ENCODE assay signal across 9 cellular contexts in genomic region chrX:154459843-154460242, GRCh38. TPM values are rescaled to one million over a fixed set of nuclear protein-coding genes. Genes with fewer than 3 reads are reported as not detected.
DNase-seq lines count a peak whose midpoint lies in the region; ATAC-seq and TF ChIP-seq lines count a peak whose summit lies in the region.
"Had no signal": no experiment of that assay in that cellular context is flagged by ENCODE, and none has a peak within 500 bp of the region (broad histone marks: within the 10 kb centered on the region; RNA-seq: fewer than 3 reads in every experiment).

No MANE protein-coding gene starts in this region.

- no peaks in the 10 kb centered on the region for H3K36me3 ChIP-seq in hepatocyte (replicated peaks; ENCODE audit: insufficient read depth, low read depth)
- H3K36me3 ChIP-seq in suprapubic skin, result peaks cover 28% of the 10 kb centered on the region

- H3K27me3 Mint-ChIP-seq in activated T-cell treated with anti-CD3 and anti-CD28 coated beads, Interleukin-2, amount 50 U/mL, for 24 hours, result no peaks in the 10 kb centered on the region
- no peaks in the 10 kb centered on the region for H3K27me3 Mint-ChIP-seq in activated T-helper 1 cell treated with anti-CD3 and anti-CD28 coated beads, Interleukin-12 subunit alpha, Interleukin-12 subunit beta, Interleukin-2, Interleukin-4 antibody, amounts not matched to agents 30 ng/mL and 10 ng/mL and 1 ng/mL, durations not matched to agents 14 hours and 24 hours and 36 hours (ENCODE audit: insufficient read depth)

- TF ChIP-seq EP300 in suprapubic skin (IDR thresholded peaks at IDR 0.05), result no peak

- no peak for DNase-seq in activated T-cell treated with anti-CD3 and anti-CD28 coated beads, Interleukin-2, amount 50 U/mL, for 24 hours
- no peak for DNase-seq in activated T-cell treated with anti-CD3 and anti-CD28 coated beads, Interleukin-2, amount 50 U/mL, for 1 hour
- no peak for DNase-seq in activated T-helper 1 cell treated with anti-CD3 and anti-CD28 coated beads, Interleukin-12 subunit alpha, Interleukin-12 subunit beta, Interleukin-2, Interleukin-4 antibody, amounts not matched to agents 30 ng/mL and 10 ng/mL and 1 ng/mL, durations not matched to agents 14 hours and 24 hours and 36 hours (ENCODE audit: low spot score)
- DNase-seq in hepatocyte (ENCODE audit: low spot score) (no peak), suprapubic skin (ENCODE audit: low spot score in 2 of 2) (no peak), omental fat pad (ENCODE audit: low spot score) (no peak), GM13977 (ENCODE audit: low spot score) (no peak), OCI-M2 (lab: John Stamatoyannopoulos, UW; ENCODE audit: unreplicated experiment) (no peak)

- peaks cover 25% of the 10 kb centered on the region for H3K36me3 Mint-ChIP-seq in activated T-cell treated with anti-CD3 and anti-CD28 coated beads, Interleukin-2, amount 50 U/mL, for 24 hours (ENCODE audit: low read depth)
- H3K36me3 Mint-ChIP-seq in activated T-helper 1 cell treated with anti-CD3 and anti-CD28 coated beads, Interleukin-12 subunit alpha, Interleukin-12 subunit beta, Interleukin-2, Interleukin-4 antibody, amounts not matched to agents 30 ng/mL and 10 ng/mL and 1 ng/mL, durations not matched to agents 14 hours and 24 hours and 36 hours (ENCODE audit: low read depth), result peaks cover 2% of the 10 kb centered on the region

- H3K9me3 ChIP-seq in hepatocyte (ENCODE audit: low read depth), result no peaks in the 10 kb centered on the region
- no peaks in the 10 kb centered on the region for H3K9me3 ChIP-seq in suprapubic skin
- H3K9me3 ChIP-seq: heart left ventricle had no signal

- H3K9me3 Mint-ChIP-seq in activated T-cell treated with anti-CD3 and anti-CD28 coated beads, Interleukin-2, amount 50 U/mL, for 24 hours, result no peaks in the 10 kb centered on the region
- no peaks in the 10 kb centered on the region for H3K9me3 Mint-ChIP-seq in activated T-helper 1 cell treated with anti-CD3 and anti-CD28 coated beads, Interleukin-12 subunit alpha, Interleukin-12 subunit beta, Interleukin-2, Interleukin-4 antibody, amounts not matched to agents 30 ng/mL and 10 ng/mL and 1 ng/mL, durations not matched to agents 14 hours and 24 hours and 36 hours

- peaks cover 16% of the 10 kb centered on the region for H3K4me1 Mint-ChIP-seq in activated T-cell treated with anti-CD3 and anti-CD28 coated beads, Interleukin-2, amount 50 U/mL, for 24 hours (ENCODE audit: low read depth)
- H3K4me1 Mint-ChIP-seq in activated T-helper 1 cell treated with anti-CD3 and anti-CD28 coated beads, Interleukin-12 subunit alpha, Interleukin-12 subunit beta, Interleukin-2, Interleukin-4 antibody, amounts not matched to agents 30 ng/mL and 10 ng/mL and 1 ng/mL, durations not matched to agents 14 hours and 24 hours and 36 hours (ENCODE audit: low read depth), result peaks cover 5% of the 10 kb centered on the region

- no peak for TF ChIP-seq POLR2A in suprapubic skin (IDR thresholded peaks at IDR 0.05)

- TF ChIP-seq CTCF in hepatocyte (IDR thresholded peaks at IDR 0.05; ENCODE audit: poor library complexity) (no peak), suprapubic skin (IDR thresholded peaks at IDR 0.05) (no peak), omental fat pad (IDR thresholded peaks at IDR 0.05) (no peak), GM13977 (IDR thresholded peaks at IDR 0.05; ENCODE audit: extremely low read depth, insufficient read depth, missing control alignments) (no peak)

- peak overlapping the region; percentile 82 for H3K4me3 Mint-ChIP-seq in activated T-cell treated with anti-CD3 and anti-CD28 coated beads, Interleukin-2, amount 50 U/mL, for 24 hours
- peak overlapping the region; percentile 83 for H3K4me3 Mint-ChIP-seq in activated T-helper 1 cell treated with anti-CD3 and anti-CD28 coated beads, Interleukin-12 subunit alpha, Interleukin-12 subunit beta, Interleukin-2, Interleukin-4 antibody, amounts not matched to agents 30 ng/mL and 10 ng/mL and 1 ng/mL, durations not matched to agents 14 hours and 24 hours and 36 hours

- H3K4me1 ChIP-seq in hepatocyte (ENCODE audit: insufficient read depth) (no peaks in the 10 kb centered on the region), suprapubic skin (peaks cover 20% of the 10 kb centered on the region)

- no peak overlapping the region for H2AFZ ChIP-seq in hepatocyte

- H3K27ac Mint-ChIP-seq in activated T-cell treated with anti-CD3 and anti-CD28 coated beads, Interleukin-2, amount 50 U/mL, for 24 hours, result peak overlapping the region; percentile 29
- H3K27ac Mint-ChIP-seq in activated T-helper 1 cell treated with anti-CD3 and anti-CD28 coated beads, Interleukin-12 subunit alpha, Interleukin-12 subunit beta, Interleukin-2, Interleukin-4 antibody, amounts not matched to agents 30 ng/mL and 10 ng/mL and 1 ng/mL, durations not matched to agents 14 hours and 24 hours and 36 hours, result no peak overlapping the region

- peak overlapping the region; percentile 83 for H3K4me2 ChIP-seq in hepatocyte

- H3K27ac ChIP-seq in hepatocyte, result no peak overlapping the region
- H3K27ac ChIP-seq in suprapubic skin, result no peak overlapping the region

- intact Hi-C loops in activated T-helper 1 cell treated with anti-CD3 and anti-CD28 coated beads, Interleukin-12 subunit alpha, Interleukin-12 subunit beta, Interleukin-2, Interleukin-4 antibody, amounts not matched to agents 30 ng/mL and 10 ng/mL and 1 ng/mL, durations not matched to agents 14 hours and 24 hours and 36 hours (cut with micrococcal nuclease), result no loop called here

- no peaks in the 10 kb centered on the region for H3K9me2 ChIP-seq in hepatocyte (replicated peaks; ENCODE audit: insufficient read depth)

- 67% methylated on average over 14 of the region's 14 CpGs for WGBS in hepatocyte (ENCODE audit: low lambda C conversion rate, missing lambda C conversion rate)
- WGBS in suprapubic skin, result 59% methylated on average over 8 of the region's 14 CpGs

- H3K27me3 ChIP-seq in hepatocyte (no peaks in the 10 kb centered on the region), suprapubic skin (no peaks in the 10 kb centered on the region)
- H3K27me3 ChIP-seq: heart left ventricle had no signal

- no peak for ATAC-seq in omental fat pad (ENCODE audit: low FRiP score)

- H3K4me3 ChIP-seq in hepatocyte (no peak overlapping the region), suprapubic skin (peak overlapping the region; percentile 62)

- in situ Hi-C loops in GM13977 (cut with MboI; ENCODE audit: low pct_unique_long_range_greater_than_20kb, low sequenced_read_pairs, unreplicated experiment), result no loop called here

- H4K20me1 ChIP-seq in hepatocyte (ENCODE audit: insufficient read depth, poor library complexity, severe bottlenecking), result no peaks in the 10 kb centered on the region

- H3K79me2 ChIP-seq in hepatocyte, result peaks cover 23% of the 10 kb centered on the region

RNA-seq across cellular contexts. Expression of gene PLXNA3, which starts 1.8 kb away (rescaled TPM):
- 45.4 and 61.1 TPM in 2 replicates for total RNA-seq in activated T-helper 1 cell treated with anti-CD3 and anti-CD28 coated beads, Interleukin-12 subunit alpha, Interleukin-12 subunit beta, Interleukin-2, Interleukin-4 antibody, amounts not matched to agents 30 ng/mL and 10 ng/mL and 1 ng/mL, durations not matched to agents 14 hours and 24 hours and 36 hours
- total RNA-seq in hepatocyte (10.6 and 14.1 TPM in 2 replicates), suprapubic skin (10 to 100 TPM; 12.0 to 52.0 (median 29.6) TPM), omental fat pad (10 to 100 TPM in 2 of 4 donors, 1 to 10 TPM in 2; 9.7 to 16.9 (median 11.3) TPM)
- polyA plus RNA-seq in hepatocyte, result 23.2 and 28.7 TPM in 2 replicates

RNA-seq across cellular contexts. Expression of gene FAM50A, which starts 15.9 kb away (rescaled TPM):
- total RNA-seq in activated T-helper 1 cell treated with anti-CD3 and anti-CD28 coated beads, Interleukin-12 subunit alpha, Interleukin-12 subunit beta, Interleukin-2, Interleukin-4 antibody, amounts not matched to agents 30 ng/mL and 10 ng/mL and 1 ng/mL, durations not matched to agents 14 hours and 24 hours and 36 hours, result 84.9 and 95.4 TPM in 2 replicates
- 52.1 and 65.9 TPM in 2 replicates for total RNA-seq in hepatocyte
- 147 and 178 TPM in 2 replicates for polyA plus RNA-seq in hepatocyte
- total RNA-seq in suprapubic skin, result 10 to 100 TPM; 16.2 to 31.5 (median 23.3) TPM
- 10 to 100 TPM; 49.2 to 83.2 (median 74.9) TPM for total RNA-seq in omental fat pad

RNA-seq across cellular contexts. Expression of gene LAGE3, which starts 19.2 kb away (rescaled TPM):
- 60.3 and 63.2 TPM in 2 replicates for total RNA-seq in activated T-helper 1 cell treated with anti-CD3 and anti-CD28 coated beads, Interleukin-12 subunit alpha, Interleukin-12 subunit beta, Interleukin-2, Interleukin-4 antibody, amounts not matched to agents 30 ng/mL and 10 ng/mL and 1 ng/mL, durations not matched to agents 14 hours and 24 hours and 36 hours
- total RNA-seq in hepatocyte (32.2 and 40.0 TPM in 2 replicates), suprapubic skin (10 to 100 TPM in 3 of 4 donors, 1 to 10 TPM in 1; 8.0 to 44.4 (median 28.6) TPM), omental fat pad (10 to 100 TPM; 12.0 to 26.6 (median 19.7) TPM)
- polyA plus RNA-seq in hepatocyte, result 49.4 and 50.8 TPM in 2 replicates

RNA-seq across cellular contexts. Expression of gene GDI1, which starts 22.9 kb away (rescaled TPM):
- total RNA-seq in activated T-helper 1 cell treated with anti-CD3 and anti-CD28 coated beads, Interleukin-12 subunit alpha, Interleukin-12 subunit beta, Interleukin-2, Interleukin-4 antibody, amounts not matched to agents 30 ng/mL and 10 ng/mL and 1 ng/mL, durations not matched to agents 14 hours and 24 hours and 36 hours, result 110 and 113 TPM in 2 replicates
- 82.7 and 101 TPM in 2 replicates for total RNA-seq in hepatocyte
- 102 and 132 TPM in 2 replicates for polyA plus RNA-seq in hepatocyte
- 100 to 1,000 TPM in 1 of 4 donors, 10 to 100 TPM in 3; 64.9 to 115 (median 73.6) TPM for total RNA-seq in suprapubic skin
- total RNA-seq in omental fat pad, result 100 to 1,000 TPM in 2 of 4 donors, 10 to 100 TPM in 2; 75.3 to 119 (median 96.9) TPM

RNA-seq across cellular contexts. Expression of gene UBL4A, which starts 26.6 kb away (rescaled TPM):
- 59.2 and 63.5 TPM in 2 replicates for total RNA-seq in activated T-helper 1 cell treated with anti-CD3 and anti-CD28 coated beads, Interleukin-12 subunit alpha, Interleukin-12 subunit beta, Interleukin-2, Interleukin-4 antibody, amounts not matched to agents 30 ng/mL and 10 ng/mL and 1 ng/mL, durations not matched to agents 14 hours and 24 hours and 36 hours
- total RNA-seq in hepatocyte, result 25.0 and 26.7 TPM in 2 replicates
- polyA plus RNA-seq in hepatocyte, result 29.9 and 34.0 TPM in 2 replicates
- 10 to 100 TPM; 25.8 to 50.5 (median 46.4) TPM for total RNA-seq in suprapubic skin
- 10 to 100 TPM; 21.3 to 43.0 (median 34.0) TPM for total RNA-seq in omental fat pad
